Comparison of ENCODE assay signal across 23 cellular contexts in the genomic region with DNA sequence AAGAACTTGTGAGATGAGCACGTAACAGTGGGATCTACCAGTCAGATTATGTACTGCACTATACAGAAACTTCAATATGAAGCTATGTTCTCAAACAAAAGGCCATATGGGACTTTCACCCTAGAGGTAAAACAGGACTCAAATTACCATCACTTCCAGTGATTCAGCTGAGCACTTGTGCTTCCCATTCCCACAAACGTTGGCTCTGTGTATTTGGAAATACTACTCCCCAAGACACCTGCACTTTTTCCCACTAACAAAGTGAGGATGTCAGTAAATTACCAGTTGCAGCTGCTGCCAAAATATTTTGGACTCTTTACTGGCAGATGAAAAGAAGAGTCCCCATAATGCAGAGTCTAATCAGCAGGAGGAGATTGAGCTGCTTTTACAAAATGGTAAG.
"Had no signal": no experiment of that assay in that cellular context is flagged by ENCODE, and none has a peak within 500 bp of the region (broad histone marks: within the 10 kb centered on the region; RNA-seq: fewer than 3 reads in every experiment).

No MANE protein-coding gene starts in this region.

- H3K27me3 ChIP-seq: heart left ventricle, left lung, tibial nerve had no signal

- H3K4me2 ChIP-seq: smooth muscle cell had no signal

- H3K9me3 Mint-ChIP-seq: activated CD4-positive, alpha-beta T cell treated with anti-CD3 and anti-CD28 coated beads, Interleukin-2, amount 10 ng/mL, durations not matched to agents 24 days and 14 days; brain; WTC11 had no signal

- H3K4me3 Mint-ChIP-seq: activated CD4-positive, alpha-beta T cell treated with anti-CD3 and anti-CD28 coated beads, Interleukin-2, amount 10 ng/mL, durations not matched to agents 24 days and 14 days; activated naive CD4-positive, alpha-beta T cell treated with anti-CD3 and anti-CD28 coated beads, Interleukin-2, amount 10 ng/mL, durations not matched to agents 7 days and 5 days; brain; central memory CD8-positive, alpha-beta T cell; natural killer cell; stimulated activated effector memory CD8-positive, alpha-beta T cell treated with anti-CD3 and anti-CD28 coated beads, Interleukin-12 subunit alpha, Interleukin-12 subunit beta, amount 100 ng/mL, for 72 hours; WTC11 had no signal

- H3K4me1 Mint-ChIP-seq: activated CD4-positive, alpha-beta T cell treated with anti-CD3 and anti-CD28 coated beads, Interleukin-2, amount 10 ng/mL, durations not matched to agents 24 days and 14 days; activated naive CD4-positive, alpha-beta T cell treated with anti-CD3 and anti-CD28 coated beads, Interleukin-2, amount 10 ng/mL, durations not matched to agents 7 days and 5 days; brain; central memory CD8-positive, alpha-beta T cell; natural killer cell; stimulated activated effector memory CD8-positive, alpha-beta T cell treated with anti-CD3 and anti-CD28 coated beads, Interleukin-12 subunit alpha, Interleukin-12 subunit beta, amount 100 ng/mL, for 72 hours; WTC11 had no signal

- H3K9me3 ChIP-seq: heart left ventricle, left lung, mucosa of descending colon, tibial nerve had no signal

- H3K4me1 ChIP-seq: heart left ventricle, left lung, tibial nerve had no signal

- H3K27ac Mint-ChIP-seq: activated CD4-positive, alpha-beta T cell treated with anti-CD3 and anti-CD28 coated beads, Interleukin-2, amount 10 ng/mL, durations not matched to agents 24 days and 14 days; activated naive CD4-positive, alpha-beta T cell treated with anti-CD3 and anti-CD28 coated beads, Interleukin-2, amount 10 ng/mL, durations not matched to agents 7 days and 5 days; activated T-helper 2 cell treated with anti-CD3 and anti-CD28 coated beads, Interferon-gamma antibody, Interleukin-2, Interleukin-4, amounts not matched to agents 10 μg/mL and 5 μg/mL and 100 μg/mL, durations not matched to agents 14 hours and 24 hours and 36 hours; natural killer cell; progenitor cell of endocrine pancreas; stimulated activated effector memory CD8-positive, alpha-beta T cell treated with anti-CD3 and anti-CD28 coated beads, Interleukin-12 subunit alpha, Interleukin-12 subunit beta, amount 100 ng/mL, for 72 hours; WTC11 had no signal

- H3K36me3 ChIP-seq: heart left ventricle, left lung, tibial nerve had no signal

- H3K27ac ChIP-seq: heart left ventricle, left lung, tibial nerve had no signal

- DNase-seq: activated CD4-positive, alpha-beta T cell treated with anti-CD3 and anti-CD28 coated beads, Interleukin-2, amount 10 ng/mL, durations not matched to agents 24 days and 14 days; activated CD8-positive, alpha-beta memory T cell treated with anti-CD3 and anti-CD28 coated beads for 24 hours; activated naive CD4-positive, alpha-beta T cell treated with anti-CD3 and anti-CD28 coated beads, Interleukin-2, amount 10 ng/mL, durations not matched to agents 7 days and 5 days; activated T-cell treated with anti-CD3 and anti-CD28 coated beads for 4 hours; amniotic stem cell; cortex of kidney; effector CD8-positive, alpha-beta T cell; foreskin melanocyte; heart left ventricle; islet precursor cell; left lung; mucosa of descending colon; natural killer cell; nucleus accumbens; right cardiac atrium had no signal

- ATAC-seq: heart left ventricle; left lung; mucosa of descending colon; natural killer cell; right cardiac atrium; stimulated activated effector memory CD8-positive, alpha-beta T cell treated with anti-CD3 and anti-CD28 coated beads, Interleukin-12 subunit alpha, Interleukin-12 subunit beta, amount 100 ng/mL, for 72 hours; WTC11 had no signal

- H3K36me3 Mint-ChIP-seq: activated naive CD4-positive, alpha-beta T cell treated with anti-CD3 and anti-CD28 coated beads, Interleukin-2, amount 10 ng/mL, durations not matched to agents 7 days and 5 days; brain; natural killer cell; stimulated activated effector memory CD8-positive, alpha-beta T cell treated with anti-CD3 and anti-CD28 coated beads, Interleukin-12 subunit alpha, Interleukin-12 subunit beta, amount 100 ng/mL, for 72 hours; WTC11 had no signal

- H3K4me3 ChIP-seq: heart left ventricle, left lung, mucosa of descending colon, smooth muscle cell, tibial nerve had no signal

- H3K27me3 Mint-ChIP-seq: activated CD4-positive, alpha-beta T cell treated with anti-CD3 and anti-CD28 coated beads, Interleukin-2, amount 10 ng/mL, durations not matched to agents 24 days and 14 days; activated naive CD4-positive, alpha-beta T cell treated with anti-CD3 and anti-CD28 coated beads, Interleukin-2, amount 10 ng/mL, durations not matched to agents 7 days and 5 days; brain; central memory CD8-positive, alpha-beta T cell; progenitor cell of endocrine pancreas had no signal
